Comparison of ENCODE assay signal across 30 cellular contexts in the genomic region with DNA sequence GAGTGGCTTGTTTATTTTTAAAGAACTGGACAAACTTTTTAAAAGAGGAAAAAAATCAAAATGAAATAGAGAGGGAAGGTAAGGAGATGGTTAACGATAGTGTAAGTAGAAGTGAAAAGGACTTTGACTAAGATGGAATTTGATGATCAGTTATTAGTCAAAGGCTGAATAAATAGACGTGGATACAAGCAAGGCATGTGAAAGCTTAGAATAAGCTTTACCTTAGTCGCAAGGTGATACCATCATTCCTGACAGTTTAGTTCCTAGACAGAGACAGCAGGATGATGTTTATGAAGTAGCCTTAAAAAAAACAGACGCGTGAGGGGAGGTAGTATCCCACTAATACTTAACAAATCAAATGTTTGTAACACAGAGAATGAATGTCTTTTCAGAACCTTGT.
"Had no signal": no experiment of that assay in that cellular context is flagged by ENCODE, and none has a peak within 500 bp of the region (broad histone marks: within the 10 kb centered on the region; RNA-seq: fewer than 3 reads in every experiment).

No MANE protein-coding gene starts in this region.

- H3K4me2 ChIP-seq: KMS-11, SK-N-SH had no signal

- ATAC-seq: activated CD8-positive, alpha-beta T cell treated with anti-CD3 and anti-CD28 coated beads, Interleukin-2, amount 10 ng/mL, durations not matched to agents 7 days and 5 days; activated naive CD8-positive, alpha-beta T cell treated with anti-CD3 and anti-CD28 coated beads, Interleukin-2, amount 50 U/mL, for 24 hours; Panc1 had no signal

- DNase-seq: activated CD4-positive, alpha-beta T cell treated with anti-CD3 and anti-CD28 coated beads, Interleukin-2, amount 10 ng/mL, durations not matched to agents 7 days and 5 days; activated CD4-positive, alpha-beta T cell treated with anti-CD3 and anti-CD28 coated beads, Interleukin-2, amount 50 U/mL, for 48 hours; activated CD8-positive, alpha-beta T cell treated with anti-CD3 and anti-CD28 coated beads, Interleukin-2, amount 10 ng/mL, durations not matched to agents 7 days and 5 days; activated gamma-delta T cell treated with Interleukin-2 at 50 U/mL for 16 hours; activated naive CD4-positive, alpha-beta T cell treated with anti-CD3 and anti-CD28 coated beads for 36 hours; activated naive CD8-positive, alpha-beta T cell treated with anti-CD3 and anti-CD28 coated beads, Interleukin-2, amount 50 U/mL, for 24 hours; activated T-cell treated with anti-CD3 and anti-CD28 coated beads, Interleukin-2, amount 50 U/mL, for 24 hours; amniotic stem cell; aorta; cerebellar nuclear complex; NCI-H1105; NCI-H1417 treated with DMSO at 0.1 percent for 48 hours; NCI-H187 treated with DMSO at 0.1 percent for 48 hours; NCI-H2171 treated with DMSO at 0.1 percent for 48 hours; NCI-H2227 treated with DMSO at 0.1 percent for 48 hours; NCI-H446; NCI-H510A treated with DMSO at 0.1 percent for 48 hours; NCI-H526 treated with DMSO at 0.1 percent for 48 hours; NCI-H774; OCI-M1; SHP77 treated with DMSO at 0.1 percent for 48 hours; SK-N-SH had no signal

- H3K4me1 Mint-ChIP-seq: activated CD4-positive, alpha-beta T cell treated with anti-CD3 and anti-CD28 coated beads, Interleukin-2, amount 10 ng/mL, durations not matched to agents 7 days and 5 days; activated naive CD8-positive, alpha-beta T cell treated with anti-CD3 and anti-CD28 coated beads, Interleukin-2, amount 50 U/mL, for 24 hours had no signal

- H3K27me3 Mint-ChIP-seq: activated naive CD8-positive, alpha-beta T cell had no signal

- H3K27me3 ChIP-seq: SJSA1 had no signal

- H3K27ac Mint-ChIP-seq: activated CD4-positive, alpha-beta T cell treated with anti-CD3 and anti-CD28 coated beads, Interleukin-2, amount 10 ng/mL, durations not matched to agents 7 days and 5 days; activated CD8-positive, alpha-beta T cell treated with anti-CD3 and anti-CD28 coated beads, Interleukin-2, amount 10 ng/mL, durations not matched to agents 7 days and 5 days; activated naive CD4-positive, alpha-beta T cell treated with anti-CD3 and anti-CD28 coated beads for 36 hours; activated naive CD8-positive, alpha-beta T cell; activated naive CD8-positive, alpha-beta T cell treated with anti-CD3 and anti-CD28 coated beads, Interleukin-2, amount 50 U/mL, for 24 hours; activated T-cell treated with anti-CD3 and anti-CD28 coated beads, Interleukin-2, amount 50 U/mL, for 24 hours; activated T-helper 2 cell treated with anti-CD3 and anti-CD28 coated beads, Interferon-gamma antibody, Interleukin-2, Interleukin-4, amounts not matched to agents 10 μg/mL and 5 μg/mL and 100 μg/mL, durations not matched to agents 14 hours and 24 hours and 36 hours; T-helper 1 cell treated with Interleukin-12 subunit alpha and Interleukin-12 subunit beta and Interleukin-4 antibody, amounts not matched to agents 30 μg/mL and 1 μg/mL, for 36 hours; T-helper 2 cell treated with Interferon-gamma antibody and Interleukin-4, amounts not matched to agents 5 μg/mL and 100 μg/mL, for 36 hours had no signal

- H3K9me3 ChIP-seq: SJSA1, SK-N-SH had no signal

- H3K27ac ChIP-seq: KMS-11, SJSA1 had no signal

- FAIRE-seq: TTC549 had no signal

- H3K9ac ChIP-seq: KMS-11, SK-N-SH had no signal

- H3K36me3 ChIP-seq: SJSA1 had no signal

- H3K4me3 Mint-ChIP-seq: activated CD4-positive, alpha-beta T cell treated with anti-CD3 and anti-CD28 coated beads, Interleukin-2, amount 10 ng/mL, durations not matched to agents 7 days and 5 days; activated CD8-positive, alpha-beta T cell treated with anti-CD3 and anti-CD28 coated beads, Interleukin-2, amount 10 ng/mL, durations not matched to agents 7 days and 5 days; activated naive CD4-positive, alpha-beta T cell treated with anti-CD3 and anti-CD28 coated beads for 36 hours; activated naive CD8-positive, alpha-beta T cell; activated naive CD8-positive, alpha-beta T cell treated with anti-CD3 and anti-CD28 coated beads, Interleukin-2, amount 50 U/mL, for 24 hours; activated T-cell treated with anti-CD3 and anti-CD28 coated beads, Interleukin-2, amount 50 U/mL, for 24 hours; T-helper 1 cell treated with Interleukin-12 subunit alpha and Interleukin-12 subunit beta and Interleukin-4 antibody, amounts not matched to agents 30 μg/mL and 1 μg/mL, for 36 hours; T-helper 2 cell treated with Interferon-gamma antibody and Interleukin-4, amounts not matched to agents 5 μg/mL and 100 μg/mL, for 36 hours had no signal

- H3K4me3 ChIP-seq: SJSA1 had no signal

- H3K36me3 Mint-ChIP-seq: activated naive CD8-positive, alpha-beta T cell had no signal

- H3K9me2 ChIP-seq: SK-N-SH had no signal

- H3K9me3 Mint-ChIP-seq: activated CD4-positive, alpha-beta T cell treated with anti-CD3 and anti-CD28 coated beads, Interleukin-2, amount 10 ng/mL, durations not matched to agents 7 days and 5 days; activated naive CD4-positive, alpha-beta T cell treated with anti-CD3 and anti-CD28 coated beads for 36 hours; activated naive CD8-positive, alpha-beta T cell treated with anti-CD3 and anti-CD28 coated beads, Interleukin-2, amount 50 U/mL, for 24 hours; activated T-cell treated with anti-CD3 and anti-CD28 coated beads, Interleukin-2, amount 50 U/mL, for 24 hours; activated T-helper 2 cell treated with anti-CD3 and anti-CD28 coated beads, Interferon-gamma antibody, Interleukin-2, Interleukin-4, amounts not matched to agents 10 μg/mL and 5 μg/mL and 100 μg/mL, durations not matched to agents 14 hours and 24 hours and 36 hours; T-helper 1 cell treated with Interleukin-12 subunit alpha and Interleukin-12 subunit beta and Interleukin-4 antibody, amounts not matched to agents 30 μg/mL and 1 μg/mL, for 36 hours; T-helper 2 cell treated with Interferon-gamma antibody and Interleukin-4, amounts not matched to agents 5 μg/mL and 100 μg/mL, for 36 hours had no signal
